ENCODE assay signal across 8 cellular contexts in the genomic region with DNA sequence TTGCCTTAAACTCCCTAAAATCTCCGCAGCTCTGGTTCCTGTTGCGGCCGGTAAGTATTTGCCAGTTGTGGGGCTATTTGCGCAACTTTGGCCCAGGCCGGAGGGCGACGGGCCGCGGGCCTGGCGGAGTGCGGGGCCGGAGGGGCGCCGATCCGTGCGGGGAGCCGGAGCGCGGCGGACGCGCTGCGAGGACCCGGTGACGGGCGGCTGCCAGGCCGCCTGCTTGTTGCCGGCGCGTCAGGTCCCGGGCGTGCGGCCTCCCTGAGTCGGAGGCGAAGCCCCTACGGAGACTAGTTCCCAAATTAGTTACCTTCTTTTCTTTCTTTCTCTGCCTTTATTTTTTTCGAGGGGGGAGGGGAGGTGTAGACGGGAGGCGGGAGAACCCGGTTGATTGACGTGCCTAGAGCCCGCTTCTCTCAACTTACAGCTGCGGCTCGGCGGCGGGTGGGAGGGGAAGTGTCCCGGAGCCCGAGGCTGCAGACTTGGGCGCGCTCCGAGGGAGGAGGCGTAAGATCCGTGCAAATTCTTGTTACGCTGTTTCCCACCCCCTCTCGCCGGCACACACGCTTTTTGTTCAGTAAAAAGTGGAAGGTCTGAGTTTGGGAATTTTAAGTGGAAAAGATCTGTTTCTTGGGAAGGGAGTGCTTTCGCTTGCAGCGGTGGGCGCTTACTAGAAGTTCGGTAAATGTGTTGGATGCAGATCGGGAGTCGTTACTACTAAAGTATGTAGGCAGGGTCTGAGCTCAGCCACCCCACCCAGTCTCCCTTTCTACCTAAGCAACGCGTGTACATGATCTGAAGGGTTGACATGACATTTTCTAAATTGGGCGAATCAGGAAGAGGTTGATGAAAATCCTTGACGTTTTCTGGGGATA. TPM values are rescaled to one million over a fixed set of nuclear protein-coding genes. Genes with fewer than 3 reads are reported as not detected.
DNase-seq lines count a peak whose midpoint lies in the region; ATAC-seq and TF ChIP-seq lines count a peak whose summit lies in the region.

No MANE protein-coding gene starts in this region.

- peak overlapping the region; percentile 94 for H3K4me3 ChIP-seq in CD4-positive, CD25-positive, alpha-beta regulatory T cell (ENCODE audit: low read depth, low read length)
- H3K4me3 ChIP-seq in Jurkat, Clone E6-1 (ENCODE audit: low read length) = peak overlapping the region; percentile 89
- H3K4me3 ChIP-seq in Peyer's patch = peak overlapping the region; percentile 81 to 91 (median 90)
- H3K4me3 ChIP-seq in esophagus squamous epithelium = peak overlapping the region; percentile 85 to 96 (median 92)
- peak overlapping the region; percentile 90 to 97 for H3K4me3 ChIP-seq in muscle layer of duodenum (ENCODE audit: low read depth in 1 of 2, low read length in 2 of 2)

- WGBS in esophagus squamous epithelium, 2 donors = 0 to 1% methylated on average over 24 to 29 of the region's 67 CpGs

- H3K27me3 ChIP-seq in CD4-positive, CD25-positive, alpha-beta regulatory T cell (ENCODE audit: control insufficient read depth, insufficient read depth, low read length) = no peaks in the 10 kb centered on the region
- no peaks in the 10 kb centered on the region for H3K27me3 ChIP-seq in Peyer's patch
- H3K27me3 ChIP-seq in esophagus squamous epithelium = no peaks in the 10 kb centered on the region
- no peaks in the 10 kb centered on the region for H3K27me3 ChIP-seq in muscle layer of duodenum (ENCODE audit: low read depth, low read length)

- TF ChIP-seq CTCF in Peyer's patch (IDR thresholded peaks at IDR 0.05) (no peak), esophagus squamous epithelium (IDR thresholded peaks at IDR 0.05) (no peak)

- peak; percentile 76 to 91 (median 87) for DNase-seq in CD4-positive, CD25-positive, alpha-beta regulatory T cell
- DNase-seq in Jurkat, Clone E6-1 (ENCODE audit: low read depth, low spot score) = peak; percentile 85
- DNase-seq in Peyer's patch (peak; percentile 88 to 95 (median 89)), esophagus squamous epithelium (lab: John Stamatoyannopoulos, UW) (peak; percentile 51)
- peak; percentile 85 to 86 for DNase-seq in activated T-cell treated with anti-CD3 and anti-CD28 coated beads, Interleukin-2, amount 50 U/mL, for 72 hours
- peak; percentile 88 for DNase-seq in stimulated activated CD8-positive, alpha-beta memory T cell treated with anti-CD3 and anti-CD28 coated beads, Interleukin-4, amount 100 ng/mL, for 48 hours

- intact Hi-C loops in esophagus squamous epithelium (cut with DNase I) = no loop called here

- H3K36me3 Mint-ChIP-seq in CD4-positive, CD25-positive, alpha-beta regulatory T cell = peaks cover 9% of the 10 kb centered on the region
- H3K36me3 Mint-ChIP-seq in activated T-cell treated with anti-CD3 and anti-CD28 coated beads, Interleukin-2, amount 50 U/mL, for 72 hours (ENCODE audit: insufficient read depth in 2 of 2) = peaks cover 5 to 9% of the 10 kb centered on the region in 2 donors

- peak overlapping the region; percentile 94 to 100 (median 100) for H3K27ac Mint-ChIP-seq in CD4-positive, CD25-positive, alpha-beta regulatory T cell
- H3K27ac Mint-ChIP-seq in activated T-cell treated with anti-CD3 and anti-CD28 coated beads, Interleukin-2, amount 50 U/mL, for 72 hours = peak overlapping the region; percentile 72

- H3K4me1 ChIP-seq in CD4-positive, CD25-positive, alpha-beta regulatory T cell (ENCODE audit: control insufficient read depth, insufficient read depth, low read length, poor library complexity, severe bottlenecking) = peaks cover 72% of the 10 kb centered on the region
- H3K4me1 ChIP-seq in Peyer's patch (peaks cover 5 to 57% (median 31%) of the 10 kb centered on the region in 4 donors), esophagus squamous epithelium (peaks cover 46 to 76% (median 53%) of the 10 kb centered on the region in 3 donors), muscle layer of duodenum (ENCODE audit: control insufficient read depth in 1 of 2, insufficient read depth in 2 of 2, low read length in 2 of 2) (peaks cover 28 to 35% of the 10 kb centered on the region in 2 donors)

- peaks cover 8% of the 10 kb centered on the region for H3K27me3 Mint-ChIP-seq in CD4-positive, CD25-positive, alpha-beta regulatory T cell
- H3K27me3 Mint-ChIP-seq in activated T-cell treated with anti-CD3 and anti-CD28 coated beads, Interleukin-2, amount 50 U/mL, for 72 hours (ENCODE audit: low read depth) = no peaks in the 10 kb centered on the region

- peaks cover 0 to 2% (median 0%) of the 10 kb centered on the region in 7 donors for H3K9me3 Mint-ChIP-seq in CD4-positive, CD25-positive, alpha-beta regulatory T cell
- H3K9me3 Mint-ChIP-seq in activated T-cell treated with anti-CD3 and anti-CD28 coated beads, Interleukin-2, amount 50 U/mL, for 72 hours = no peaks in the 10 kb centered on the region

- peaks cover 21 to 68% (median 48%) of the 10 kb centered on the region in 4 donors for H3K4me1 Mint-ChIP-seq in CD4-positive, CD25-positive, alpha-beta regulatory T cell
- peaks cover 74% of the 10 kb centered on the region for H3K4me1 Mint-ChIP-seq in activated T-cell treated with anti-CD3 and anti-CD28 coated beads, Interleukin-2, amount 50 U/mL, for 72 hours (ENCODE audit: low read depth)

- no peaks in the 10 kb centered on the region for H3K36me3 ChIP-seq in CD4-positive, CD25-positive, alpha-beta regulatory T cell (ENCODE audit: control insufficient read depth, insufficient read depth, low read length)
- no peaks in the 10 kb centered on the region for H3K36me3 ChIP-seq in Peyer's patch
- no peaks in the 10 kb centered on the region for H3K36me3 ChIP-seq in esophagus squamous epithelium
- H3K36me3 ChIP-seq in muscle layer of duodenum (ENCODE audit: control insufficient read depth in 1 of 2, insufficient read depth in 2 of 2, low read length in 2 of 2) = peaks cover 0 to 8% of the 10 kb centered on the region in 2 donors

- TF ChIP-seq POLR2A in Peyer's patch (IDR thresholded peaks at IDR 0.05) (no peak), esophagus squamous epithelium (IDR thresholded peaks at IDR 0.05) (peak in 2 of 4 donors; percentile 28 to 35)

- H3K27ac ChIP-seq in CD4-positive, CD25-positive, alpha-beta regulatory T cell (ENCODE audit: insufficient read depth, low read length, poor library complexity, severe bottlenecking) = peak overlapping the region; percentile 100
- peak overlapping the region; percentile 98 to 100 (median 99) for H3K27ac ChIP-seq in Peyer's patch
- H3K27ac ChIP-seq in esophagus squamous epithelium = peak overlapping the region; percentile 99 to 100 (median 100)
- peak overlapping the region; percentile 93 for H3K27ac ChIP-seq in muscle layer of duodenum (ENCODE audit: low read length)

- ATAC-seq in CD4-positive, CD25-positive, alpha-beta regulatory T cell (ENCODE audit: low read depth in 2 of 2) = peak; percentile 11 to 17
- ATAC-seq in GM21390 (IDR thresholded peaks at IDR 0.05; ENCODE audit: unreplicated experiment) = peak; percentile 34
- ATAC-seq in activated T-cell treated with anti-CD3 and anti-CD28 coated beads, Interleukin-2, amount 50 U/mL, for 72 hours (replicated peaks in 1 of 2) = peak; percentile 31 to 32

- no peaks in the 10 kb centered on the region for H3K9me3 ChIP-seq in CD4-positive, CD25-positive, alpha-beta regulatory T cell (ENCODE audit: control insufficient read depth in 2 of 2, low read length in 2 of 2)
- H3K9me3 ChIP-seq in Peyer's patch (no peaks in the 10 kb centered on the region), esophagus squamous epithelium (no peaks in the 10 kb centered on the region), muscle layer of duodenum (ENCODE audit: control insufficient read depth in 1 of 2, low read length in 2 of 2) (no peaks in the 10 kb centered on the region)

- peak overlapping the region; percentile 90 to 98 (median 96) for H3K4me3 Mint-ChIP-seq in CD4-positive, CD25-positive, alpha-beta regulatory T cell
- H3K4me3 Mint-ChIP-seq in activated T-cell treated with anti-CD3 and anti-CD28 coated beads, Interleukin-2, amount 50 U/mL, for 72 hours = peak overlapping the region; percentile 86 to 97

RNA-seq across cellular contexts. Expression of a gene that starts 0.6 kb away (rescaled TPM):
- 167 TPM for total RNA-seq in CD4-positive, CD25-positive, alpha-beta regulatory T cell
- 10 to 100 TPM; 53.5 to 58.6 (median 56.5) TPM for polyA plus RNA-seq in CD4-positive, CD25-positive, alpha-beta regulatory T cell
- polyA plus RNA-seq in Jurkat, Clone E6-1 (2012; ENCODE audit: insufficient read depth, insufficient read length) = 35.7 TPM
- total RNA-seq in Peyer's patch (10 to 100 TPM; 32.6 to 75.1 (median 49.1) TPM), esophagus squamous epithelium (10 to 100 TPM; 17.8 to 41.8 (median 23.9) TPM)
- 10 to 100 TPM; 46.9 to 49.5 TPM for total RNA-seq in activated T-cell treated with anti-CD3 and anti-CD28 coated beads, Interleukin-2, amount 50 U/mL, for 72 hours

RNA-seq across cellular contexts. Expression of a gene that starts 1.5 kb away (rescaled TPM):
- 78.0 TPM for total RNA-seq in CD4-positive, CD25-positive, alpha-beta regulatory T cell
- polyA plus RNA-seq in CD4-positive, CD25-positive, alpha-beta regulatory T cell = 10 to 100 TPM; 34.8 to 39.7 (median 37.1) TPM
- polyA plus RNA-seq in Jurkat, Clone E6-1 (2012; ENCODE audit: insufficient read depth, insufficient read length) = 16.4 TPM
- total RNA-seq in Peyer's patch = 10 to 100 TPM in 3 of 4 donors, 1 to 10 TPM in 1; 4.2 to 12.1 (median 11.4) TPM
- total RNA-seq in activated T-cell treated with anti-CD3 and anti-CD28 coated beads, Interleukin-2, amount 50 U/mL, for 72 hours = 10 to 100 TPM; 30.4 to 31.3 TPM
- total RNA-seq in esophagus squamous epithelium = 1 to 10 TPM; 2.4 to 8.0 (median 3.1) TPM

RNA-seq across cellular contexts. Expression of a gene that starts 35.4 kb away (rescaled TPM):
- 2.6 TPM for total RNA-seq in CD4-positive, CD25-positive, alpha-beta regulatory T cell
- polyA plus RNA-seq in CD4-positive, CD25-positive, alpha-beta regulatory T cell = under 1 TPM; 0.48 to 0.90 (median 0.57) TPM
- 2.6 TPM for polyA plus RNA-seq in Jurkat, Clone E6-1 (2012; ENCODE audit: insufficient read depth, insufficient read length)
- 1 to 10 TPM; 4.2 to 9.9 (median 6.8) TPM for total RNA-seq in Peyer's patch
- 1 to 10 TPM; 5.5 to 7.7 TPM for total RNA-seq in activated T-cell treated with anti-CD3 and anti-CD28 coated beads, Interleukin-2, amount 50 U/mL, for 72 hours
- total RNA-seq in esophagus squamous epithelium = 100 to 1,000 TPM in 2 of 4 donors, 10 to 100 TPM in 2; 18.9 to 130 (median 74.5) TPM

RNA-seq across cellular contexts. Expression of a gene that starts 39.8 kb away (rescaled TPM):
- total RNA-seq in CD4-positive, CD25-positive, alpha-beta regulatory T cell = 1.3 TPM
- under 1 TPM in 3 of 4 donors, not detected in 1; 0.08 to 0.92 (median 0.17) TPM for polyA plus RNA-seq in CD4-positive, CD25-positive, alpha-beta regulatory T cell
- polyA plus RNA-seq in Jurkat, Clone E6-1 (2012; ENCODE audit: insufficient read depth, insufficient read length) = 1.9 TPM
- total RNA-seq in Peyer's patch (1 to 10 TPM in 3 of 4 donors, under 1 TPM in 1; 0.57 to 2.8 (median 2.4) TPM), esophagus squamous epithelium (under 1 TPM in 2 of 4 donors, not detected in 2; 0.04 to 0.38 TPM)
- 1 to 10 TPM; 1.2 to 1.9 TPM for total RNA-seq in activated T-cell treated with anti-CD3 and anti-CD28 coated beads, Interleukin-2, amount 50 U/mL, for 72 hours

RNA-seq across cellular contexts. Expression of a gene that starts 44.6 kb away (rescaled TPM):
- not detected for total RNA-seq in CD4-positive, CD25-positive, alpha-beta regulatory T cell
- under 1 TPM in 2 of 4 donors, not detected in 2; 0.28 to 0.32 TPM for polyA plus RNA-seq in CD4-positive, CD25-positive, alpha-beta regulatory T cell
- not detected for polyA plus RNA-seq in Jurkat, Clone E6-1 (2012; ENCODE audit: insufficient read depth, insufficient read length)
- total RNA-seq in Peyer's patch (1 to 10 TPM in 3 of 4 donors, not detected in 1; 1.9 to 7.4 (median 2.1) TPM), esophagus squamous epithelium (1 to 10 TPM in 3 of 4 donors, under 1 TPM in 1; 0.23 to 1.3 (median 1.2) TPM)
- total RNA-seq in activated T-cell treated with anti-CD3 and anti-CD28 coated beads, Interleukin-2, amount 50 U/mL, for 72 hours = under 1 TPM in 1 of 2 donors, not detected in 1; 0.16 TPM

Comparison
In these comparisons a context has a peak if more than half of its experiments do, and no peak if none do; other contexts are left out.
1. Peak in every context shown above with its lines: DNase-seq, ATAC-seq, H3K4me3 ChIP-seq and H3K27ac ChIP-seq.